29 cellular contexts compared by ENCODE assay signal in the genomic region with DNA sequence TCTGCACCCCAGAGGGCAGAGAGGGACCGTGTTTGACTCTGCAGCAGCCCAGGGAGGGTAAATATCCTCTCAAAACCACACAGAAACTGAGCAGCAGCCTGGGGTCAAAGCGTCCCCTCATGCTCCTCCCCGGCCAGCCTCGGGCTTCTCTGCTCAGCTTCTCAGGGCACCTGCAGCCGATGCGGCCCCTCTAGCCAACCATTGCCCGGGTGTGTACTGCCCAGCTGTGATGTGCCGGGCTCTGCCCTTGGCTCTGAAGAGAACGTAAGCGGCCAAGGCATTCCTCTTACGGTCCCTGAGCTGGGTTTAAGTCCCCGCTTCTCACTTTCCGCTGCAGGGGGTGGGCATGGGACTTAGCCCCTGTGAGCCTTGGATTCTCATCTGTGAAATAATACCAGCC. TPM values are rescaled to one million over a fixed set of nuclear protein-coding genes. Genes with fewer than 3 reads are reported as not detected.
DNase-seq lines count a peak whose midpoint lies in the region; ATAC-seq and TF ChIP-seq lines count a peak whose summit lies in the region.
"Had no signal": no experiment of that assay in that cellular context is flagged by ENCODE, and none has a peak within 500 bp of the region (broad histone marks: within the 10 kb centered on the region; RNA-seq: fewer than 3 reads in every experiment).

No MANE protein-coding gene starts in this region.

- H3K27ac Mint-ChIP-seq in neural crest cell (ENCODE audit: unreplicated experiment): peak overlapping the region; percentile 87
- H3K27ac Mint-ChIP-seq: activated naive CD4-positive, alpha-beta T cell treated with anti-CD3 and anti-CD28 coated beads, Interleukin-2, amount 50 U/mL, for 24 hours; B cell had no signal

- H3K9me3 Mint-ChIP-seq in neural crest cell: no peaks in the 10 kb centered on the region
- H3K9me3 Mint-ChIP-seq: activated naive CD4-positive, alpha-beta T cell treated with anti-CD3 and anti-CD28 coated beads, Interleukin-2, amount 50 U/mL, for 24 hours; naive B cell had no signal

- no peak for DNase-seq in left ventricle myocardium inferior
- no peak for DNase-seq in left cardiac atrium
- DNase-seq in neural crest cell (ENCODE audit: low read depth, low spot score): no peak
- DNase-seq in NCI-H2171 (lab: John Stamatoyannopoulos, UW): no peak
- DNase-seq in GM03348 (ENCODE audit: low spot score): no peak
- DNase-seq in NCI-H226: no peak
- DNase-seq: activated CD4-positive, alpha-beta T cell treated with anti-CD3 and anti-CD28 coated beads, Interleukin-2, amount 50 U/mL, for 4 hours; activated CD8-positive, alpha-beta memory T cell treated with anti-CD3 and anti-CD28 coated beads, Interleukin-2, amount 50 U/mL, for 48 hours; aorta; esophagus squamous epithelium; foreskin melanocyte; left colon; naive B cell; NCI-H187 treated with DMSO at 0.1 percent for 48 hours; stimulated activated CD4-positive, alpha-beta T cell treated with anti-CD3 and anti-CD28 coated beads, Interleukin-4, amount 100 ng/mL, for 24 hours; stimulated activated naive CD4-positive, alpha-beta T cell; T-helper 1 cell had no signal

- H3K36me3 ChIP-seq in left ventricle myocardium inferior (no peaks in the 10 kb centered on the region), endocrine pancreas (ENCODE audit: control insufficient read depth, insufficient read depth, low read length) (no peaks in the 10 kb centered on the region)
- H3K36me3 ChIP-seq: cardiac muscle cell, esophagus squamous epithelium, thoracic aorta, vagina had no signal

- peaks cover 3% of the 10 kb centered on the region for H3K27me3 Mint-ChIP-seq in neural crest cell (ENCODE audit: low read depth)
- H3K27me3 Mint-ChIP-seq: activated naive CD4-positive, alpha-beta T cell treated with anti-CD3 and anti-CD28 coated beads, Interleukin-2, amount 50 U/mL, for 24 hours had no signal

- H3K9me3 ChIP-seq in left ventricle myocardium inferior (replicated peaks) (no peaks in the 10 kb centered on the region), endocrine pancreas (ENCODE audit: control insufficient read depth, low read length) (no peaks in the 10 kb centered on the region)
- H3K9me3 ChIP-seq: esophagus squamous epithelium, thoracic aorta, vagina had no signal

- ATAC-seq in left cardiac atrium (no peak), GM19328 (IDR thresholded peaks at IDR 0.05; ENCODE audit: unreplicated experiment) (no peak)
- ATAC-seq: sciatic nerve had no signal

- H3K4me3 ChIP-seq in left ventricle myocardium inferior: no peak overlapping the region
- peak overlapping the region; percentile 22 for H3K4me3 ChIP-seq in endocrine pancreas (ENCODE audit: control insufficient read depth, insufficient read depth, low read length)
- H3K4me3 ChIP-seq: cardiac muscle cell, esophagus squamous epithelium, thoracic aorta, vagina had no signal

- intact Hi-C loops in left ventricle myocardium inferior (cut with micrococcal nuclease): no loop called here
- intact Hi-C loops in left cardiac atrium (cut with DNase I): no loop called here

- H3K4me1 Mint-ChIP-seq in neural crest cell: peaks cover 25% of the 10 kb centered on the region

- H3K4me3 Mint-ChIP-seq in neural crest cell: no peak overlapping the region
- H3K4me3 Mint-ChIP-seq: activated naive CD4-positive, alpha-beta T cell treated with anti-CD3 and anti-CD28 coated beads, Interleukin-2, amount 50 U/mL, for 24 hours; B cell had no signal

- no peaks in the 10 kb centered on the region for H3K36me3 Mint-ChIP-seq in neural crest cell (ENCODE audit: low read depth)
- H3K36me3 Mint-ChIP-seq: activated naive CD4-positive, alpha-beta T cell treated with anti-CD3 and anti-CD28 coated beads, Interleukin-2, amount 50 U/mL, for 24 hours; naive B cell had no signal

- H3K27me3 ChIP-seq in left ventricle myocardium inferior (ENCODE audit: low read depth) (peaks cover 7% of the 10 kb centered on the region), endocrine pancreas (ENCODE audit: control insufficient read depth, insufficient read depth, low read length) (no peaks in the 10 kb centered on the region)
- H3K27me3 ChIP-seq: cardiac muscle cell, vagina had no signal

- peak overlapping the region; percentile 65 for H3K27ac ChIP-seq in left ventricle myocardium inferior (replicated peaks)
- H3K27ac ChIP-seq: cardiac muscle cell, esophagus squamous epithelium, parathyroid adenoma, thoracic aorta, vagina had no signal

- peak overlapping the region; percentile 52 for H3K9ac ChIP-seq in endocrine pancreas (ENCODE audit: control insufficient read depth, insufficient read depth, low read length)
- H3K9ac ChIP-seq: parathyroid adenoma had no signal

- H3K4me1 ChIP-seq in left ventricle myocardium inferior (peaks cover 37% of the 10 kb centered on the region), endocrine pancreas (ENCODE audit: control insufficient read depth, insufficient read depth, low read length) (no peaks in the 10 kb centered on the region)

- TF ChIP-seq CTCF in left ventricle myocardium inferior (IDR thresholded peaks at IDR 0.05; ENCODE audit: borderline replicate concordance) (no peak), neural crest cell (conservative IDR thresholded peaks at IDR 0.05) (no peak)

RNA-seq across cellular contexts. Expression of a gene that starts 5.5 kb away (rescaled TPM):
- total RNA-seq in left ventricle myocardium inferior (5.4 TPM), left cardiac atrium (1 to 10 TPM; 3.2 to 6.5 TPM), neural crest cell (0.48 and 0.68 TPM in 2 replicates)
- total RNA-seq: left colon, mesenteric fat pad, sciatic nerve, thoracic aorta had no signal

RNA-seq across cellular contexts. Expression of a gene that starts 24.4 kb away (rescaled TPM):
- total RNA-seq in left ventricle myocardium inferior (1.3 TPM), left cardiac atrium (1 to 10 TPM; 2.2 to 2.5 TPM), neural crest cell (0.30 TPM in 2 replicates)
- total RNA-seq: B cell, esophagus squamous epithelium, thoracic aorta, vagina had no signal

RNA-seq across cellular contexts. Expression of a gene that starts 46.1 kb away (rescaled TPM):
- total RNA-seq in left ventricle myocardium inferior: 0.16 TPM
- under 1 TPM; 0.26 to 0.38 TPM for total RNA-seq in left cardiac atrium
- total RNA-seq in neural crest cell: not detected in 2 replicates
- total RNA-seq: A673, B cell, esophagus squamous epithelium had no signal

RNA-seq across cellular contexts. Expression of a gene that starts 50.1 kb away (rescaled TPM):
- 4,061 TPM for total RNA-seq in left ventricle myocardium inferior
- 1,000 to 10,000 TPM; 1,770 to 2,192 TPM for total RNA-seq in left cardiac atrium
- not detected in 2 replicates for total RNA-seq in neural crest cell
- total RNA-seq: A673, B cell, H1 had no signal
